Comparison of ENCODE assay signal across 11 cellular contexts in the genomic region with DNA sequence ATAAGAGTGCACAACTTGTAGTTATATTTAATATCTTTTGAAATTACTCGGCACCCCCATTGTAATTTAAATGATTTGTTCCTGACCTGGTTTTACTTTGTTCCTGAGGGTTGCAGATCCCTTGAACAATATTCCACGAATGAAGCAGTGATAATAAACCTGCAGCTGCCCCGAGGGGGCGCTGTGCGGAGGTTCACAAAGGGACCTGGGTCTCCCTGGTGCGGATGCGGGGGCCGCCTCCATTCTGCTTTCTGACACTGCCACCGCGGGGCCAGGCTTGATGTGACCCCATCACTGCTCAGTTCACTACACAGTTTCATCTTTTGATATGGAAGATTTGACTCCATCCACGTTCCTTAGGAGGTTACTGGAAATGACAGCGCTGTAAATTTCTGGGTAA.
DNase-seq lines count a peak whose midpoint lies in the region; ATAC-seq and TF ChIP-seq lines count a peak whose summit lies in the region.
"Had no signal": no experiment of that assay in that cellular context is flagged by ENCODE, and none has a peak within 500 bp of the region (broad histone marks: within the 10 kb centered on the region; RNA-seq: fewer than 3 reads in every experiment).

No MANE protein-coding gene starts in this region.

- DNase-seq in BJ (ENCODE audit: low read depth) (no peak), GM06990 (ENCODE audit: extremely low read depth, insufficient read length) (no peak), astrocyte of the cerebellum (ENCODE audit: low read depth) (no peak), left lobe of liver (ENCODE audit: low spot score) (peak; percentile 14), SW480 (ENCODE audit: low spot score) (no peak), T1000 (lab: John Stamatoyannopoulos, UW) (no peak), NCI-H2227 treated with DMSO at 0.1 percent for 48 hours (lab: John Stamatoyannopoulos, UW) (no peak)
- DNase-seq: DMS79, left ventricle myocardium superior, NCI-H2081 had no signal

- POLR2A ChIA-PET in BJ (lab: Charles Lee) = no interaction called here

- no peak for ATAC-seq in left lobe of liver
- ATAC-seq: left ventricle myocardium superior had no signal

- H3K27me3 ChIP-seq in BJ (ENCODE audit: control insufficient read depth, insufficient read depth, low read length) = peaks cover 3% of the 10 kb centered on the region; the same call in 1 of the 2 replicates
- no peaks in the 10 kb centered on the region; the same call in 1 of the 2 replicates for H3K27me3 ChIP-seq in GM06990 (replicated peaks; ENCODE audit: control insufficient read depth, insufficient read depth, low read length)

- H3K36me3 ChIP-seq in BJ (ENCODE audit: control insufficient read depth, insufficient read depth, low read length) = no peaks in the 10 kb centered on the region
- no peaks in the 10 kb centered on the region for H3K36me3 ChIP-seq in GM06990 (ENCODE audit: control insufficient read depth, insufficient read depth, low read length)
- H3K36me3 ChIP-seq: prostate gland had no signal

- H3K4me3 ChIP-seq in BJ (ENCODE audit: low read depth, low read length) = no peak overlapping the region
- no peak overlapping the region for H3K4me3 ChIP-seq in GM06990 (replicated peaks; ENCODE audit: low read depth, low read length)
- H3K4me3 ChIP-seq in astrocyte of the cerebellum (ENCODE audit: low read depth, low read length) = no peak overlapping the region
- H3K4me3 ChIP-seq: prostate gland had no signal

- peak; percentile 20; the same call in 1 of the 2 replicates for TF ChIP-seq CTCF in BJ (IDR thresholded peaks at IDR 0.05; ENCODE audit: insufficient read depth, low read depth, low read length)
- TF ChIP-seq CTCF in GM06990 (IDR thresholded peaks at IDR 0.05; ENCODE audit: insufficient read depth, low read length, poor library complexity, severe bottlenecking) = peak; percentile 44
- TF ChIP-seq CTCF in astrocyte of the cerebellum (IDR thresholded peaks at IDR 0.05; ENCODE audit: low read depth, low read length, missing control alignments) = peak; percentile 17

- in situ Hi-C loops in astrocyte of the cerebellum (cut with HindIII; ENCODE audit: low sequenced_read_pairs) = no loop called here

- CTCF ChIA-PET in BJ (lab: Yijun Ruan, JAX) = interaction anchor here (1.0 to 1.6 kb wide), 2 partner anchors 8 to 19 kb away, joined by 3 to 4 read pairs; no protein-coding TSS in a partner anchor
